In genomic region chrX:41276661-41277506, GRCh38 we compare ENCODE assay signal across 8 cellular contexts. TPM values are rescaled to one million over a fixed set of nuclear protein-coding genes. Genes with fewer than 3 reads are reported as not detected.
DNase-seq lines count a peak whose midpoint lies in the region; ATAC-seq and TF ChIP-seq lines count a peak whose summit lies in the region.

No MANE protein-coding gene starts in this region.

- intact Hi-C loops in left colon (cut with DNase I, micrococcal nuclease): no loop called here

- H3K9me3 Mint-ChIP-seq in glutamatergic neuron (ENCODE audit: unreplicated experiment): no peaks in the 10 kb centered on the region

- H3K4me3 ChIP-seq in skin epidermis: peak overlapping the region; percentile 37 to 52 (median 42)

- ATAC-seq in HG03039 (IDR thresholded peaks at IDR 0.05; ENCODE audit: unreplicated experiment) (no peak), left colon (no peak)

- H3K36me3 Mint-ChIP-seq in glutamatergic neuron (ENCODE audit: unreplicated experiment): no peaks in the 10 kb centered on the region

- peak overlapping the region; percentile 63 for H3K4me3 Mint-ChIP-seq in glutamatergic neuron (ENCODE audit: unreplicated experiment)

- H3K27ac ChIP-seq in skin epidermis: peak overlapping the region in 13 of 21 experiments; percentile 11 to 70 (median 38)

- H3K4me1 Mint-ChIP-seq in glutamatergic neuron (ENCODE audit: low read depth, unreplicated experiment): no peaks in the 10 kb centered on the region

- no peaks in the 10 kb centered on the region for H3K27me3 Mint-ChIP-seq in glutamatergic neuron (ENCODE audit: unreplicated experiment)

- H3K27ac Mint-ChIP-seq in glutamatergic neuron (ENCODE audit: unreplicated experiment): no peak overlapping the region

- no peak for TF ChIP-seq CTCF in glutamatergic neuron (IDR thresholded peaks at IDR 0.05; ENCODE audit: partially characterized antibody, unreplicated experiment)

- DNase-seq in NCI-H1417 (lab: John Stamatoyannopoulos, UW) (peak in 2 of 3 experiments; percentile 58 to 72), NCI-H1417 treated with DMSO at 0.1 percent for 48 hours (lab: John Stamatoyannopoulos, UW) (no peak), UCSD-AML1 (lab: John Stamatoyannopoulos, UW; ENCODE audit: unreplicated experiment) (peak; percentile 19), glutamatergic neuron (no peak), HPDE6-E6E7 (ENCODE audit: extremely low spot score) (no peak), left colon (no peak)

RNA-seq across cellular contexts. Expression of gene DDX3X, which starts 57.1 kb away (rescaled TPM):
- 208 TPM for total RNA-seq in glutamatergic neuron (ENCODE audit: unreplicated experiment)
- 100 to 1,000 TPM; 277 to 302 TPM for total RNA-seq in left colon

Comparison
In these comparisons a context has a peak if more than half of its experiments do, and no peak if none do; other contexts are left out.
1. DNase-seq: peak in NCI-H1417 (2 of 3) and UCSD-AML1 (single experiment); none in NCI-H1417 treated with DMSO at 0.1 percent for 48 hours (single experiment), glutamatergic neuron (single experiment), HPDE6-E6E7 (single experiment) and left colon (0 of 2).